Comparison of ENCODE assay signal across 12 cellular contexts in the genomic region with DNA sequence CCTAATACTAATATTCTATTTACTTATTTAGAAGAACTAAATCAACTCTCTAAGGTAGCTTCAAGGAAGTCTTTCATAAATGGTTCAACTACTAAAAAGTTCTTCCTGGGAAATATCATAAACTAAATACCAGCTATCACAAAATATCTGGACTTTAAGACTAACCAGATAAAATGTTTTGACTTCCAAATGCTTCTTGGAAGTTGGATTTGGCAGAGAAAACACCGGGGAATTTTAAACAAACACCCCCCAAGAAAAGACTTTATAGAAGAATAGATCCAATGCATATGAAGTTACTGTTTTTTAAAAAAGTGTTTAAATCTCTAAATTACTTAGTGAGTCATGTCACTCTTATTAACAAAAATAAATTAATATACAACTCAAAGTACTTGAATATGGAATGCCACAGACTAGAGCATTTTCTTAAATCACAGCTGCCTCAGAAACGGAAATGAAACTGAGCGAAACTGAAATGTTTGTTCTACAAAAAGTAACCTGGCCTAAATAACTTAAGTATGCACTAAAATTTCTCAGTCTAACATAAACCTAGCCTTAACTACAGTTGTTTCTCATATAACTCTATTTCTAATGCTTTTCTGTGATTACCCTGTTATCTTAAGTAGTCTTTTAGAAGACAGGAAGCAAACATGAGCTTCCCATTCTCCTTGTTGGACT. TPM values are rescaled to one million over a fixed set of nuclear protein-coding genes. Genes with fewer than 3 reads are reported as not detected.
DNase-seq lines count a peak whose midpoint lies in the region; ATAC-seq, FAIRE-seq and TF ChIP-seq lines count a peak whose summit lies in the region.
"Had no signal": no experiment of that assay in that cellular context is flagged by ENCODE, and none has a peak within 500 bp of the region (broad histone marks: within the 10 kb centered on the region; RNA-seq: fewer than 3 reads in every experiment).

No MANE protein-coding gene starts in this region.

- in situ Hi-C loops in GM12878 (cut with MboI) = no loop called here

- H3K9me3 Mint-ChIP-seq in T-cell = no peaks in the 10 kb centered on the region
- H3K9me3 Mint-ChIP-seq: activated T-helper 1 cell treated with anti-CD3 and anti-CD28 coated beads, Interleukin-12 subunit alpha, Interleukin-12 subunit beta, Interleukin-2, Interleukin-4 antibody, amounts not matched to agents 30 ng/mL and 10 ng/mL and 1 ng/mL, durations not matched to agents 14 hours and 24 hours and 36 hours; central memory CD8-positive, alpha-beta T cell had no signal

- H3K27ac ChIP-seq in GM12878 (ENCODE audit: control insufficient read depth, insufficient read depth) (no peak overlapping the region), spleen (peak overlapping the region in 7 of 8 donors; percentile 3 to 61 (median 51)), tibial artery (no peak overlapping the region)
- H3K27ac ChIP-seq: VCaP had no signal

- H2AFZ ChIP-seq in GM12878 (ENCODE audit: control insufficient read depth, low read depth, low read length) = no peak overlapping the region

- no peak overlapping the region for H3K9ac ChIP-seq in GM12878 (ENCODE audit: control insufficient read depth, insufficient read depth, low read length)

- no peaks in the 10 kb centered on the region for H3K36me3 Mint-ChIP-seq in T-cell

- no peak for TF ChIP-seq POLR2A in GM12878 (IDR thresholded peaks at IDR 0.05; ENCODE audit: low read depth, low read length)
- TF ChIP-seq POLR2A in spleen (IDR thresholded peaks at IDR 0.05) = no peak

- RAD21 ChIA-PET in GM12878 (lab: Charles Lee; ENCODE audit: unreplicated experiment) = no interaction called here

- H3K79me2 ChIP-seq in GM12878 (ENCODE audit: control insufficient read depth, insufficient read depth, low read length) = no peaks in the 10 kb centered on the region

- DNase-seq in GM12878 (ENCODE audit: low read depth, low spot score) = no peak
- DNase-seq in spleen = no peak
- DNase-seq in occipital lobe (lab: John Stamatoyannopoulos, UW) = no peak
- DNase-seq in tibial artery = no peak
- DNase-seq in left ventricle myocardium superior = no peak
- no peak for DNase-seq in T-cell
- DNase-seq: PC-3 had no signal

- 48% methylated on average over 3 of the region's 3 CpGs for WGBS in GM12878 (ENCODE audit: insufficient coverage, insufficient replicate concordance, low lambda C conversion rate, missing lambda C conversion rate)
- WGBS in spleen, 5 donors = 53 to 79% (median 68%) methylated on average over 3 of the region's 3 CpGs

- TF ChIP-seq RAD21 in GM12878 (IDR thresholded peaks at IDR 0.05; ENCODE audit: insufficient read depth, low read depth, low read length) = no peak

- ATAC-seq in GM19372 (IDR thresholded peaks at IDR 0.05; ENCODE audit: low read depth, unreplicated experiment) (peak; percentile 65), HG02938 (IDR thresholded peaks at IDR 0.05; ENCODE audit: unreplicated experiment) (peak; percentile 80), GM12878 (no peak; the same call in 2 of the 3 replicates), left ventricle myocardium superior (no peak), T-cell (replicated peaks in 1 of 4) (no peak)
- ATAC-seq: PC-3 had no signal

- CTCF ChIA-PET in GM12878 (lab: Yijun Ruan, JAX) = interaction anchor here (1.0 to 1.2 kb wide), 2 partner anchors 79 to 234 kb away, joined by 3 read pairs; no protein-coding TSS in a partner anchor
- CTCF ChIA-PET in T-cell (lab: Charles Lee) = interaction anchor here in 1 of 2 donors (0.6 kb wide), 1 partner anchor 235 kb away, joined by 12 read pairs; no protein-coding TSS in a partner anchor

- no peak overlapping the region for H3K4me3 Mint-ChIP-seq in T-cell
- H3K4me3 Mint-ChIP-seq: activated T-helper 1 cell treated with anti-CD3 and anti-CD28 coated beads, Interleukin-12 subunit alpha, Interleukin-12 subunit beta, Interleukin-2, Interleukin-4 antibody, amounts not matched to agents 30 ng/mL and 10 ng/mL and 1 ng/mL, durations not matched to agents 14 hours and 24 hours and 36 hours; central memory CD8-positive, alpha-beta T cell had no signal

- no TSS peak for BruUV-seq in GM12878 (replicated peaks; lab: Mats Ljungman, UMichigan)

- H3K9me3 ChIP-seq in GM12878 (replicated peaks; ENCODE audit: control insufficient read depth, insufficient read depth, low read length) (no peaks in the 10 kb centered on the region), spleen (no peaks in the 10 kb centered on the region), tibial artery (no peaks in the 10 kb centered on the region)

- peak; percentile 23 for FAIRE-seq in GM12878 (lab: Jason Lieb, UNC)

- H3K36me3 ChIP-seq in GM12878 (ENCODE audit: control insufficient read depth in 2 of 2, insufficient read depth in 2 of 2, low read length in 1 of 2) (no peaks in the 10 kb centered on the region), spleen (no peaks in the 10 kb centered on the region), tibial artery (peaks cover 0 to 4% (median 0%) of the 10 kb centered on the region in 3 donors)

- no peak overlapping the region for H3K27ac Mint-ChIP-seq in T-cell
- H3K27ac Mint-ChIP-seq: activated T-helper 1 cell treated with anti-CD3 and anti-CD28 coated beads, Interleukin-12 subunit alpha, Interleukin-12 subunit beta, Interleukin-2, Interleukin-4 antibody, amounts not matched to agents 30 ng/mL and 10 ng/mL and 1 ng/mL, durations not matched to agents 14 hours and 24 hours and 36 hours had no signal

- H3K4me1 ChIP-seq in GM12878 (ENCODE audit: control insufficient read depth, insufficient read depth, low read length) = no peaks in the 10 kb centered on the region; the same call in 1 of the 2 replicates
- peaks cover 4 to 86% (median 53%) of the 10 kb centered on the region in 6 donors for H3K4me1 ChIP-seq in spleen
- H3K4me1 ChIP-seq in tibial artery = peaks cover 0 to 67% (median 9%) of the 10 kb centered on the region in 4 donors

- H3K27me3 ChIP-seq in GM12878 (replicated peaks in 1 of 2; ENCODE audit: control insufficient read depth in 2 of 2, insufficient read depth in 2 of 2, low read length in 1 of 2) (no peaks in the 10 kb centered on the region), spleen (replicated peaks in 1 of 7) (no peaks in the 10 kb centered on the region), tibial artery (no peaks in the 10 kb centered on the region)

- POLR2A ChIA-PET in GM12878 (lab: Charles Lee) = no interaction called here
- POLR2A ChIA-PET in T-cell (lab: Charles Lee) = interaction anchor here in 1 of 2 donors (0.6 kb wide), 1 partner anchor 12 kb away, joined by 4 read pairs; no protein-coding TSS in a partner anchor

- no peaks in the 10 kb centered on the region for H4K20me1 ChIP-seq in GM12878 (ENCODE audit: control insufficient read depth, insufficient read depth)

- intact Hi-C loops in GM12878 (cut with micrococcal nuclease; ENCODE audit: unreplicated experiment) = no loop called here
- intact Hi-C loops in spleen (cut with DNase I; ENCODE audit: low total_unique reads) = loop anchor here (10.0 kb wide), 3 partner anchors 56 to 324 kb away; a partner anchor contains a TSS
- intact Hi-C loops in tibial artery (cut with DNase I; ENCODE audit: low total_unique reads) = loop anchor here (5.0 kb wide), 1 partner anchor 64 kb away; no protein-coding TSS in a partner anchor
- intact Hi-C loops in left ventricle myocardium superior (cut with micrococcal nuclease) = loop anchor here (10.0 kb wide), 3 partner anchors 56 to 234 kb away; no protein-coding TSS in a partner anchor

- SMC1A ChIA-PET in GM12878 (lab: Charles Lee; ENCODE audit: uncharacterized antibody, unreplicated experiment) = interaction anchor here (0.9 to 1.2 kb wide), 2 partner anchors 9 to 141 kb away, joined by 3 to 6 read pairs; no protein-coding TSS in a partner anchor

- peak overlapping the region; percentile 27; the same call in 1 of the 2 replicates for H3K4me2 ChIP-seq in GM12878 (ENCODE audit: control insufficient read depth, insufficient read depth)

- peaks cover 4 to 34% (median 28%) of the 10 kb centered on the region in 3 donors for H3K4me1 Mint-ChIP-seq in T-cell
- H3K4me1 Mint-ChIP-seq: central memory CD8-positive, alpha-beta T cell had no signal

- H3K27me3 Mint-ChIP-seq in T-cell = peaks cover 0 to 1% of the 10 kb centered on the region in 2 donors

- no peak for TF ChIP-seq EP300 in GM12878 (IDR thresholded peaks at IDR 0.05; ENCODE audit: borderline replicate concordance in 1 of 2, control insufficient read depth in 1 of 2, low read depth in 2 of 2, low read length in 2 of 2)

- no peak overlapping the region for H3K4me3 ChIP-seq in GM12878
- H3K4me3 ChIP-seq in spleen = no peak overlapping the region
- H3K4me3 ChIP-seq in tibial artery = no peak overlapping the region

- TF ChIP-seq CTCF in GM12878 (IDR thresholded peaks at IDR 0.05 in 2 of 3, conservative IDR thresholded peaks at IDR 0.05 in 1 of 3; ENCODE audit: control insufficient read depth in 2 of 3, extremely low read depth in 1 of 3, insufficient read depth in 1 of 3, low read depth in 3 of 3, low read length in 3 of 3) (no peak), spleen (IDR thresholded peaks at IDR 0.05 in 8 of 11, conservative IDR thresholded peaks at IDR 0.05 in 3 of 11) (no peak), tibial artery (IDR thresholded peaks at IDR 0.05) (no peak)

TF ChIP-seq in GM12878, 131 proteins besides CTCF, POLR2A, EP300 and RAD21 (continues in another document):
- TF ChIP-seq SPI1 (IDR thresholded peaks at IDR 0.05; ENCODE audit: borderline replicate concordance, insufficient read depth, low read depth, low read length) = peak; percentile 54

RNA-seq across cellular contexts. Expression of a gene that starts 6.8 kb away (rescaled TPM):
- 0.23 and 0.91 TPM in 2 replicates for total RNA-seq in GM12878 (2013; cell fraction: nucleolus; rRNA removed)
- total RNA-seq in GM12878 (2014; rRNA removed) = 0.44 and 0.45 TPM in 2 replicates
- total RNA-seq in GM12878 (2014; rRNA removed; fragmentation: Illumina TruSeq; extraction: Trizol) = 0.27 and 0.32 TPM in 2 replicates
- 0.56 and 0.61 TPM in 2 replicates for total RNA-seq in GM12878 (2021)
- 0.09 TPM for polyA plus RNA-seq in GM12878 (2011; ENCODE audit: low read depth)
- polyA plus RNA-seq in GM12878 (2011; rRNA removed) = 0.01 TPM in 1 of 2 replicates, not detected in the other
- polyA plus RNA-seq in GM12878 (2011; cell fraction: cytosol; rRNA removed) = 0.03 TPM in 1 of 2 replicates, not detected in the other
- polyA plus RNA-seq in GM12878 (2011; cell fraction: nucleus; rRNA removed) = 0.01 and 0.03 TPM in 2 replicates
- 0.10 and 0.12 TPM in 2 replicates for polyA plus RNA-seq in GM12878 (2012)
- 0.16 and 0.19 TPM in 2 replicates for polyA plus RNA-seq in GM12878 (2014; fragmentation: Illumina TruSeq; extraction: Trizol)
- under 1 TPM; 0.09 to 0.29 TPM for polyA plus RNA-seq in GM12878 (2014; fragmentation: Nextera tagmentation; extraction: Ambion mirVana)
- polyA plus RNA-seq in GM12878 (2014; rRNA removed) = 0.12 and 0.22 TPM in 2 replicates
- polyA plus RNA-seq in GM12878 (2016; fragmentation: Nextera tagmentation; extraction: Ambion mirVana) = under 1 TPM; 0.09 to 0.12 TPM
- polyA minus RNA-seq in GM12878 (2011; rRNA and poly(A)+ RNA removed) = 0.07 and 0.31 TPM in 2 replicates
- not detected in 2 replicates for polyA minus RNA-seq in GM12878 (2011; cell fraction: cytosol; rRNA and poly(A)+ RNA removed)
- polyA minus RNA-seq in GM12878 (2011; cell fraction: nucleus; rRNA and poly(A)+ RNA removed) = 0.48 TPM in 1 of 2 replicates, not detected in the other
- total RNA-seq in spleen = 10 to 100 TPM; 55.0 to 78.4 (median 68.3) TPM
- 1 to 10 TPM; 4.5 to 5.0 (median 4.7) TPM for polyA plus RNA-seq in spleen
- total RNA-seq in occipital lobe = 27.3 TPM
- total RNA-seq in left ventricle myocardium superior = 13.0 TPM
- total RNA-seq in T-cell = 1 to 10 TPM in 2 of 5 donors, under 1 TPM in 3; 0.41 to 4.7 (median 0.62) TPM

Comparison
In these comparisons a context has a peak if more than half of its experiments do, and no peak if none do; other contexts are left out.
1. ATAC-seq: peak in GM19372 (single experiment) and HG02938 (single experiment); none in GM12878 (single experiment), left ventricle myocardium superior (single experiment) and T-cell (0 of 4).
2. H3K27ac ChIP-seq: peak in spleen (7 of 8); none in GM12878 (single experiment) and tibial artery (0 of 2).